ENCODE assay signal across 12 cellular contexts in genomic region chr7:106247827-106248201, GRCh38.
"Had no signal": no experiment of that assay in that cellular context is flagged by ENCODE, and none has a peak within 500 bp of the region (broad histone marks: within the 10 kb centered on the region; RNA-seq: fewer than 3 reads in every experiment).

No MANE protein-coding gene starts in this region.

- H3K27me3 ChIP-seq: esophagus muscularis mucosa, foreskin keratinocyte, ovary, transverse colon had no signal

- H3K36me3 ChIP-seq: ovary had no signal

- H3K4me3 Mint-ChIP-seq: activated naive CD8-positive, alpha-beta T cell treated with anti-CD3 and anti-CD28 coated beads for 36 hours; T-helper 2 cell treated with Interferon-gamma antibody and Interleukin-4, amounts not matched to agents 5 μg/mL and 100 μg/mL, for 36 hours had no signal

- H3K4me1 Mint-ChIP-seq: activated naive CD8-positive, alpha-beta T cell treated with anti-CD3 and anti-CD28 coated beads for 36 hours had no signal

- ATAC-seq: foreskin keratinocyte had no signal

- H3K27ac ChIP-seq: esophagus muscularis mucosa, foreskin keratinocyte, ovary, transverse colon had no signal

- H3K27me3 Mint-ChIP-seq: activated naive CD8-positive, alpha-beta T cell treated with anti-CD3 and anti-CD28 coated beads for 36 hours had no signal

- H3K4me3 ChIP-seq: esophagus muscularis mucosa, ovary, transverse colon had no signal

- DNase-seq: activated CD4-positive, alpha-beta T cell treated with anti-CD3 and anti-CD28 coated beads, Interleukin-2, amount 50 U/mL, for 48 hours; activated naive CD8-positive, alpha-beta T cell treated with anti-CD3 and anti-CD28 coated beads for 36 hours; aorta; foreskin keratinocyte; left cardiac atrium; ovary; stimulated activated CD4-positive, alpha-beta T cell treated with anti-CD3 and anti-CD28 coated beads, Interleukin-15, amount 100 ng/mL, for 24 hours; stimulated activated CD4-positive, alpha-beta T cell treated with anti-CD3 and anti-CD28 coated beads, Interleukin-4, amount 100 ng/mL, for 4 hours; substantia nigra; transverse colon had no signal

- H3K4me1 ChIP-seq: esophagus muscularis mucosa, foreskin keratinocyte, transverse colon had no signal
